ENCODE assay signal across 16 cellular contexts in genomic region chr2:234259440-234259839, GRCh38.
DNase-seq lines count a peak whose midpoint lies in the region; ATAC-seq and TF ChIP-seq lines count a peak whose summit lies in the region.
"Had no signal": no experiment of that assay in that cellular context is flagged by ENCODE, and none has a peak within 500 bp of the region (broad histone marks: within the 10 kb centered on the region; RNA-seq: fewer than 3 reads in every experiment).

No MANE protein-coding gene starts in this region.

- peaks cover 7% of the 10 kb centered on the region for H3K79me1 ChIP-seq in mesenchymal stem cell (replicated peaks; ENCODE audit: low read length, poor library complexity, severe bottlenecking)

- H3K4me2 ChIP-seq in PC-9 (peak overlapping the region; percentile 68), mammary epithelial cell (ENCODE audit: insufficient read depth, low read depth, low read length) (no peak overlapping the region), mesenchymal stem cell (ENCODE audit: low read length, poor library complexity, severe bottlenecking) (no peak overlapping the region)

- no TSS peak for BruUV-seq in PC-9 (replicated peaks; lab: Mats Ljungman, UMichigan)
- no TSS peak for BruUV-seq in mammary epithelial cell (replicated peaks; lab: Mats Ljungman, UMichigan)

- H2BK120ac ChIP-seq in mesenchymal stem cell (ENCODE audit: low read depth, low read length) = no peak overlapping the region

- no peaks in the 10 kb centered on the region for H3K27me3 Mint-ChIP-seq in stimulated activated naive CD8-positive, alpha-beta T cell treated with anti-CD3 and anti-CD28 coated beads, Interleukin-15, amount 100 ng/mL, for 72 hours

- no peaks in the 10 kb centered on the region for H4K20me1 ChIP-seq in PC-9 (ENCODE audit: insufficient read depth)
- H4K20me1 ChIP-seq in mammary epithelial cell (ENCODE audit: insufficient read depth, low read length) = no peaks in the 10 kb centered on the region

- POLR2A ChIA-PET in PC-9 (lab: Charles Lee; ENCODE audit: unreplicated experiment) = interaction anchor here (0.6 kb wide), 1 partner anchor 300 kb away, joined by 4 read pairs; no protein-coding TSS in a partner anchor

- peak overlapping the region; percentile 83 for H2BK15ac ChIP-seq in mesenchymal stem cell (ENCODE audit: low read depth, poor library complexity, severe bottlenecking)

- H3K79me2 ChIP-seq in PC-9 (ENCODE audit: low read depth) (no peaks in the 10 kb centered on the region), mammary epithelial cell (ENCODE audit: insufficient read depth, low read length) (no peaks in the 10 kb centered on the region)

- peaks cover 13% of the 10 kb centered on the region for H3K4me1 Mint-ChIP-seq in stimulated activated naive CD8-positive, alpha-beta T cell treated with anti-CD3 and anti-CD28 coated beads, Interleukin-15, amount 100 ng/mL, for 72 hours
- H3K4me1 Mint-ChIP-seq: CD14-positive monocyte had no signal

- no peak overlapping the region for H3K4me3 Mint-ChIP-seq in stimulated activated naive CD8-positive, alpha-beta T cell treated with anti-CD3 and anti-CD28 coated beads, Interleukin-15, amount 100 ng/mL, for 72 hours
- H3K4me3 Mint-ChIP-seq: CD14-positive monocyte had no signal

- no peak for ATAC-seq in stimulated activated naive CD8-positive, alpha-beta T cell treated with anti-CD3 and anti-CD28 coated beads, Interleukin-15, amount 100 ng/mL, for 72 hours

- intact Hi-C loops in PC-9 (cut with micrococcal nuclease; ENCODE audit: unreplicated experiment) = loop anchor here (2.0 kb wide), 3 partner anchors 17 to 285 kb away; no protein-coding TSS in a partner anchor
- intact Hi-C loops in mammary epithelial cell (cut with micrococcal nuclease) = loop anchor here (2.0 to 10.0 kb wide), 3 partner anchors 29 to 695 kb away; partner anchors contain the start of genes HJURP and SH3BP4

- DNase-seq in ELR (ENCODE audit: low read depth) (peak; percentile 47), PC-9 (peak in 1 of 2 experiments; percentile 53), mammary epithelial cell (no peak), mesenchymal stem cell (no peak), NCI-H526 treated with DMSO at 0.1 percent for 48 hours (lab: John Stamatoyannopoulos, UW) (no peak), SK-N-DZ (ENCODE audit: low spot score) (no peak), NCI-H524 (lab: John Stamatoyannopoulos, UW) (no peak)
- DNase-seq in stimulated activated naive CD8-positive, alpha-beta T cell treated with anti-CD3 and anti-CD28 coated beads, Interleukin-15, amount 100 ng/mL, for 72 hours = no peak
- DNase-seq: DMS79, NCI-H1092, NCI-H1436 treated with DMSO at 0.1 percent for 48 hours, NCI-H2029 treated with DMSO at 0.1 percent for 48 hours, NCI-H2171, NCI-H69, RPMI8226 had no signal

- no peak overlapping the region for H3K14ac ChIP-seq in mesenchymal stem cell (ENCODE audit: low read length in 2 of 2)

- no peak overlapping the region for H3K4ac ChIP-seq in mesenchymal stem cell (ENCODE audit: low read depth in 1 of 2, low read length in 2 of 2)

- WGBS in mammary epithelial cell (ENCODE audit: low coverage, missing lambda C conversion rate) = 57% methylated on average over 1 of the region's 2 CpGs
- WGBS in mesenchymal stem cell = 80% methylated on average over 1 of the region's 2 CpGs

- H4K8ac ChIP-seq in mesenchymal stem cell (ENCODE audit: low read length) = peak overlapping the region; percentile 5

- H3K27me3 ChIP-seq in PC-9 (ENCODE audit: insufficient read depth, low read depth) (no peaks in the 10 kb centered on the region), mammary epithelial cell (ENCODE audit: insufficient read depth, low read length) (no peaks in the 10 kb centered on the region), mesenchymal stem cell (ENCODE audit: control insufficient read depth in 1 of 2, insufficient read depth in 1 of 2, low read length in 2 of 2) (no peaks in the 10 kb centered on the region)

- H2BK12ac ChIP-seq in mesenchymal stem cell (ENCODE audit: low read length in 2 of 2) = peak overlapping the region; percentile 7 to 22

- H3K9ac ChIP-seq in mammary epithelial cell (ENCODE audit: insufficient read depth, low read length) = peak overlapping the region; percentile 32
- no peak overlapping the region for H3K9ac ChIP-seq in mesenchymal stem cell (ENCODE audit: low read length)

- in situ Hi-C loops in mammary epithelial cell (cut with MboI; ENCODE audit: low sequenced_read_pairs in 2 of 2) = loop anchor here (5.0 to 25.0 kb wide), 4 partner anchors 122 to 285 kb away; partner anchors contain the start of gene ARL4C (in 2 of the 2)

- H3K36me3 ChIP-seq in PC-9 (ENCODE audit: low read depth) (no peaks in the 10 kb centered on the region), mammary epithelial cell (ENCODE audit: insufficient read depth, low read length) (no peaks in the 10 kb centered on the region), mesenchymal stem cell (ENCODE audit: control insufficient read depth in 1 of 2, insufficient read depth in 2 of 2, low read depth in 1 of 2, low read length in 2 of 2) (peaks cover 0 to 7% of the 10 kb centered on the region in 2 experiments)

- peak overlapping the region; percentile 88 for H3K27ac ChIP-seq in PC-9
- H3K27ac ChIP-seq in mammary epithelial cell (ENCODE audit: insufficient read depth, low read depth, low read length) = peak overlapping the region; percentile 99
- peak overlapping the region; percentile 2 for H3K27ac ChIP-seq in mesenchymal stem cell (ENCODE audit: low read length, poor library complexity, severe bottlenecking)

- H2BK5ac ChIP-seq in mesenchymal stem cell (ENCODE audit: low read depth, low read length, poor library complexity, severe bottlenecking) = no peak overlapping the region

- H3K9me3 Mint-ChIP-seq in stimulated activated naive CD8-positive, alpha-beta T cell treated with anti-CD3 and anti-CD28 coated beads, Interleukin-15, amount 100 ng/mL, for 72 hours = peaks cover 0 to 7% of the 10 kb centered on the region in 2 donors

- H3K27ac Mint-ChIP-seq in stimulated activated naive CD8-positive, alpha-beta T cell treated with anti-CD3 and anti-CD28 coated beads, Interleukin-15, amount 100 ng/mL, for 72 hours = peak overlapping the region in 1 of 2 donors; percentile 69

- H3F3A ChIP-seq in PC-9 (ENCODE audit: insufficient read depth, low read depth) = peaks cover 39% of the 10 kb centered on the region

- dilution Hi-C loops in mammary epithelial cell (cut with HindIII; ENCODE audit: low sequenced_read_pairs) = no loop called here

- H3K9me3 ChIP-seq in PC-9 (ENCODE audit: insufficient read depth, low read depth) = peaks cover 7% of the 10 kb centered on the region; the same call in 1 of the 2 replicates
- no peaks in the 10 kb centered on the region for H3K9me3 ChIP-seq in mammary epithelial cell (replicated peaks; ENCODE audit: insufficient read depth, low read length)
- H3K9me3 ChIP-seq in mesenchymal stem cell (ENCODE audit: control insufficient read depth, low read length) = no peaks in the 10 kb centered on the region

- H3K4me3 ChIP-seq in PC-9 (no peak overlapping the region), mammary epithelial cell (replicated peaks in 1 of 3; ENCODE audit: insufficient read depth in 1 of 3, low read depth in 2 of 3, low read length in 3 of 3) (no peak overlapping the region), mesenchymal stem cell (ENCODE audit: insufficient read depth in 1 of 2, low read depth in 1 of 2, low read length in 2 of 2) (no peak overlapping the region)

- peak overlapping the region; percentile 5 for H2AK5ac ChIP-seq in mesenchymal stem cell (ENCODE audit: low read length, severe bottlenecking)

- no peak overlapping the region for H3K23ac ChIP-seq in mesenchymal stem cell (ENCODE audit: low read length in 2 of 2)

- H3K4me1 ChIP-seq in PC-9 (replicated peaks; ENCODE audit: insufficient read depth) (peaks cover 61% of the 10 kb centered on the region), mammary epithelial cell (ENCODE audit: insufficient read depth, low read length) (peaks cover 69% of the 10 kb centered on the region), mesenchymal stem cell (ENCODE audit: control insufficient read depth, insufficient read depth, low read depth, low read length) (peaks cover 13% of the 10 kb centered on the region)

- peak overlapping the region; percentile 67 for H4K91ac ChIP-seq in mesenchymal stem cell (ENCODE audit: low read length)

- CTCF ChIA-PET in PC-9 (lab: Charles Lee) (interaction anchor here (0.5 kb wide), 1 partner anchor 14 kb away, joined by 4 read pairs; no protein-coding TSS in a partner anchor), mammary epithelial cell (lab: Charles Lee; ENCODE audit: low non-redundant PET) (interaction anchor here (0.6 kb wide), 1 partner anchor 146 kb away, joined by 3 read pairs; no protein-coding TSS in a partner anchor)

- TF ChIP-seq CTCF in PC-9 (conservative IDR thresholded peaks at IDR 0.05) (no peak), mammary epithelial cell (conservative IDR thresholded peaks at IDR 0.05 in 1 of 2, IDR thresholded peaks at IDR 0.05 in 1 of 2; ENCODE audit: extremely low read depth in 1 of 2, insufficient read depth in 1 of 2, low read depth in 1 of 2, low read length in 2 of 2) (no peak)

- H3K9me2 ChIP-seq in PC-9 (ENCODE audit: insufficient read depth) = no peaks in the 10 kb centered on the region

- H2AFZ ChIP-seq in PC-9 (no peak overlapping the region), mammary epithelial cell (ENCODE audit: low read depth, low read length) (peak overlapping the region; percentile 2), mesenchymal stem cell (ENCODE audit: low read depth, low read length) (no peak overlapping the region)

- peak overlapping the region in 1 of 2 experiments; percentile 5 for H3K18ac ChIP-seq in mesenchymal stem cell (ENCODE audit: low read depth in 1 of 2, low read length in 2 of 2)

Comparison
In these comparisons a context has a peak if more than half of its experiments do, and no peak if none do; other contexts are left out.
1. H3K27ac ChIP-seq: peak in every context shown above with its lines; median percentile 99 in mammary epithelial cell; 88 in PC-9; 2 in mesenchymal stem cell.